In the genomic region with DNA sequence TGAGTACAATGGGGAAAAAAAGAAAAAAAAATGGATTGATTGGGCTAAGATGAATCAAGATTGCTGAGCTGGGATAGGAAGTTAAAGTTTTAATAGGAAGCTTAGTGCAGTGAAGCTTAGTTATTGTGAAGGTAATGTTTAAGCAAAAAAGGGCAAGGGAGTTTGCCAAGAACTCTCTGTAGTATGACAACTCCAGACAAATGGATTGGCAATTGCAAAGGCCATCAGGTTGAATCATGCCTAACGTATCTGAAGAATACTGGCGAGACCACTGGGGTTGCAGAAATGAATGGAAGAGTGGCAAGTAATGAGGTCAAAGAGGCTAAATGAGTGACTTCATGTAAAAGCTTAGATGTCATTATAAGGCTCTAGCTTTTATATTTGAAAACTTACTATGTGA, we compare ENCODE assay signal across 8 cellular contexts.
"Had no signal": no experiment of that assay in that cellular context is flagged by ENCODE, and none has a peak within 500 bp of the region (broad histone marks: within the 10 kb centered on the region; RNA-seq: fewer than 3 reads in every experiment).

No MANE protein-coding gene starts in this region.

- H3K4me3 ChIP-seq: GM23248, HAP-1, K562 had no signal

- ATAC-seq: HCT116, K562 had no signal

- H3K4me3 Mint-ChIP-seq: HFFc6 had no signal

- H3K27ac Mint-ChIP-seq: HFFc6 had no signal

- DNase-seq: GM23248, GOT3, H7, HFFc6, IMR-90 had no signal
